In the genomic region with DNA sequence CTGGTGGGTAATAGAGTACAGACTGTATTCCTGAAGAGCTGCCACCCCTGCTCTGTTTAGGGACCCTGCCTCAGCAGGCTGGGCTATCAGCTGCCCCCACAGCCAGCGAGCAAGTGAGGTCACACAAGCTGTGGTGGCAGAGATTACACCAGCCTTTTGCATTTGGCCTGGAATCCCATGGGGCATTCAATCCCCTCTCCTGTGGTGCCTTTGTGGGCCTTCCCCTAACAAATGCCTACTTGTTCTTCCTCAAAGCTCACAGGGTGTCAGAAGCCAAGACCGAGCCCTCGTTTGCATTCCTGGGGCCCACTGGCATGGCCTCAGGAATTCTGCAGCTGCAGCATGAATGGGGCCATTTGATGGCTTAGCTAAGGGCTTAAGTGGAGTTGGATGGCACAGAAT, we compare ENCODE assay signal across 17 cellular contexts.
DNase-seq lines count a peak whose midpoint lies in the region; FAIRE-seq and TF ChIP-seq lines count a peak whose summit lies in the region.
"Had no signal": no experiment of that assay in that cellular context is flagged by ENCODE, and none has a peak within 500 bp of the region (broad histone marks: within the 10 kb centered on the region; RNA-seq: fewer than 3 reads in every experiment).

No MANE protein-coding gene starts in this region.

- TF ChIP-seq CTCF in neural progenitor cell (IDR thresholded peaks at IDR 0.05) (no peak), prostate gland (IDR thresholded peaks at IDR 0.05) (no peak), lower leg skin (IDR thresholded peaks at IDR 0.05) (no peak)

- peaks cover 24% of the 10 kb centered on the region for H3K4me1 ChIP-seq in SJCRH30
- H3K4me1 ChIP-seq in neural progenitor cell, result peaks cover 59% of the 10 kb centered on the region
- H3K4me1 ChIP-seq in prostate gland (replicated peaks), result no peaks in the 10 kb centered on the region
- H3K4me1 ChIP-seq: left lung had no signal

- H3K9me3 Mint-ChIP-seq in neural progenitor cell, result no peaks in the 10 kb centered on the region
- H3K9me3 Mint-ChIP-seq: HFFc6 had no signal

- peak overlapping the region; percentile 65 for H3K27ac ChIP-seq in SJCRH30
- peak overlapping the region; percentile 86 for H3K27ac ChIP-seq in neural progenitor cell
- no peak overlapping the region for H3K27ac ChIP-seq in prostate gland
- H3K27ac ChIP-seq: gastrocnemius medialis, left lung had no signal

- H3K27ac Mint-ChIP-seq in neural progenitor cell, result peak overlapping the region; percentile 27
- H3K27ac Mint-ChIP-seq: HFFc6; stimulated activated naive CD8-positive, alpha-beta T cell treated with anti-CD3 and anti-CD28 coated beads, Interleukin-15, amount 100 ng/mL, for 72 hours had no signal

- peaks cover 43% of the 10 kb centered on the region for H3F3A ChIP-seq in neural progenitor cell (ENCODE audit: low read depth)

- H3K4me3 ChIP-seq in SJCRH30 (no peak overlapping the region), neural progenitor cell (peak overlapping the region; percentile 21), prostate gland (no peak overlapping the region), lower leg skin (ENCODE audit: low read depth, poor library complexity, severe bottlenecking) (no peak overlapping the region)
- H3K4me3 ChIP-seq: gastrocnemius medialis, left lung, smooth muscle cell had no signal

- H3K9ac ChIP-seq in neural progenitor cell, result no peak overlapping the region

- H3K4me2 ChIP-seq in neural progenitor cell, result peak overlapping the region; percentile 66
- H3K4me2 ChIP-seq: smooth muscle cell had no signal

- no peak overlapping the region for H3K4me3 Mint-ChIP-seq in neural progenitor cell
- H3K4me3 Mint-ChIP-seq: HFFc6; stimulated activated naive CD8-positive, alpha-beta T cell treated with anti-CD3 and anti-CD28 coated beads, Interleukin-15, amount 100 ng/mL, for 72 hours had no signal

- peaks cover 40% of the 10 kb centered on the region for H3K4me1 Mint-ChIP-seq in neural progenitor cell
- H3K4me1 Mint-ChIP-seq: stimulated activated naive CD8-positive, alpha-beta T cell treated with anti-CD3 and anti-CD28 coated beads, Interleukin-15, amount 100 ng/mL, for 72 hours had no signal

- no peaks in the 10 kb centered on the region for H3K27me3 ChIP-seq in SJCRH30
- H3K27me3 ChIP-seq in neural progenitor cell, result peaks cover 72% of the 10 kb centered on the region
- no peaks in the 10 kb centered on the region for H3K27me3 ChIP-seq in prostate gland (replicated peaks; ENCODE audit: insufficient read depth)
- H3K27me3 ChIP-seq: gastrocnemius medialis had no signal

- intact Hi-C loops in prostate gland (cut with DNase I), result loop anchor here (10.0 kb wide), 1 partner anchor 549 kb away; no protein-coding TSS in a partner anchor
- intact Hi-C loops in lower leg skin (cut with DNase I; ENCODE audit: low total_unique reads), result no loop called here

- H2AFZ ChIP-seq in neural progenitor cell (replicated peaks), result no peak overlapping the region

- peak; percentile 66 for FAIRE-seq in frontal cortex (lab: Jason Lieb, UNC)
- FAIRE-seq: endometrium had no signal

- no peaks in the 10 kb centered on the region for H3K36me3 Mint-ChIP-seq in neural progenitor cell

- peaks cover 11% of the 10 kb centered on the region for H4K20me1 ChIP-seq in neural progenitor cell (ENCODE audit: low read depth)

- 28% methylated on average over 3 of the region's 3 CpGs for WGBS in prostate gland
- WGBS in lower leg skin, 2 donors, result 43 to 49% methylated on average over 3 of the region's 3 CpGs

- H3K79me2 ChIP-seq in neural progenitor cell (ENCODE audit: low read depth), result no peaks in the 10 kb centered on the region

- TF ChIP-seq POLR2A in prostate gland (IDR thresholded peaks at IDR 0.05) (no peak), lower leg skin (IDR thresholded peaks at IDR 0.05) (no peak)

- peak; percentile 99 for DNase-seq in Ammon's horn (ENCODE audit: low spot score)
- DNase-seq in SJCRH30, result peak; percentile 90 to 95
- peak; percentile 19 to 20 for DNase-seq in frontal cortex (ENCODE audit: low spot score in 2 of 2)
- DNase-seq in neural progenitor cell (ENCODE audit: low spot score), result peak; percentile 93
- DNase-seq in prostate gland (ENCODE audit: low spot score), result no peak
- DNase-seq in lower leg skin (ENCODE audit: low spot score in 2 of 2), result no peak
- DNase-seq in cerebellar nuclear complex (lab: John Stamatoyannopoulos, UW), result no peak
- DNase-seq in AML-193 (lab: John Stamatoyannopoulos, UW), result no peak
- DNase-seq: activated CD4-positive, alpha-beta T cell treated with anti-CD3 and anti-CD28 coated beads, Interleukin-2, amount 50 U/mL, for 48 hours; gastrocnemius medialis; HFFc6; left lung; NCI-H187; NCI-H748 treated with DMSO at 0.1 percent for 48 hours; stimulated activated naive CD8-positive, alpha-beta T cell treated with anti-CD3 and anti-CD28 coated beads, Interleukin-15, amount 100 ng/mL, for 72 hours had no signal

- H3K9me3 ChIP-seq in SJCRH30 (replicated peaks), result no peaks in the 10 kb centered on the region
- H3K9me3 ChIP-seq in neural progenitor cell (ENCODE audit: low read depth), result no peaks in the 10 kb centered on the region
- H3K9me3 ChIP-seq in prostate gland, result no peaks in the 10 kb centered on the region
- H3K9me3 ChIP-seq: gastrocnemius medialis, left lung had no signal

- peaks cover 6% of the 10 kb centered on the region for H3K27me3 Mint-ChIP-seq in neural progenitor cell (ENCODE audit: insufficient read depth, low read depth)

- no peaks in the 10 kb centered on the region for H3K36me3 ChIP-seq in SJCRH30
- H3K36me3 ChIP-seq in neural progenitor cell, result no peaks in the 10 kb centered on the region
- no peaks in the 10 kb centered on the region for H3K36me3 ChIP-seq in prostate gland
- H3K36me3 ChIP-seq: gastrocnemius medialis, left lung had no signal

Comparison
In these comparisons a context has a peak if more than half of its experiments do, and no peak if none do; other contexts are left out.
1. DNase-seq: peak in Ammon's horn (single experiment), SJCRH30 (2 of 2), frontal cortex (2 of 2) and neural progenitor cell (single experiment); none in prostate gland (single experiment), lower leg skin (0 of 2), cerebellar nuclear complex (0 of 2) and AML-193 (0 of 2).
2. H3K27ac ChIP-seq: peak in SJCRH30 (single experiment) and neural progenitor cell (single experiment); none in prostate gland (0 of 2).